15 cellular contexts compared by ENCODE assay signal in the genomic region with DNA sequence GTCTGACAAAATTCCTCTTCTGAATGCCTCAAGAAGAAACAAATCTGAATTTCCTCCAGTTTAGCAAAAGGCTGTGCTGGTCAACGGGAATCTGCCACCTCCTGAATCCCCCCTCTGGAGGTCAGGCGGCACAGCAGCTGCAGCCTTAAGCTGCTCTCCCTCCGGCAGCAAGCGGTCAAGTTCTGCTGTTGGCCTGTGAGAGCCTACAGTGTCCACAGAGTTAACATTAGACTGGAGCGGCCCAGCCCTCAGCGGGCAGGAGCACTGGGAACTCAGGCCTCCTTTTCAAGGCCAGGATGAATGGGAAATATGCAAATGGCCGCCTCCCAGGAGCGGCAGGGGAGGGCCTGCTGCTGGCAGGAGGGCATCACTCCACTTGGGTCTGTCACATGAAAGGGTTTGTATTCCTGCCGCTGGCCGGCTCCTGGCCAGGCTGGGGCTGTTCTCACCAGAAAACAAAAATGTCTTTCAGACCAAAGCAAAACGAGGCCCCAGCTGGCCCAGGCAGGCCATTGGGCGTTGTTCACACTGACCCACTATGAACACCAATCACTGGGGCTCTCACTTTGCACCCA. TPM values are rescaled to one million over a fixed set of nuclear protein-coding genes. Genes with fewer than 3 reads are reported as not detected.
DNase-seq lines count a peak whose midpoint lies in the region; ATAC-seq and TF ChIP-seq lines count a peak whose summit lies in the region.
"Had no signal": no experiment of that assay in that cellular context is flagged by ENCODE, and none has a peak within 500 bp of the region (broad histone marks: within the 10 kb centered on the region; RNA-seq: fewer than 3 reads in every experiment).

No MANE protein-coding gene starts in this region.

- H3K9me3 ChIP-seq in heart left ventricle, result no peaks in the 10 kb centered on the region
- no peaks in the 10 kb centered on the region for H3K9me3 ChIP-seq in neural progenitor cell (ENCODE audit: low read depth)
- H3K9me3 ChIP-seq in gastroesophageal sphincter, result no peaks in the 10 kb centered on the region

- DNase-seq in Ammon's horn (ENCODE audit: low spot score) (peak; percentile 97), amygdala (lab: John Stamatoyannopoulos, UW) (peak in 55 of 56 donors; percentile 33 to 99 (median 91)), heart left ventricle (peak in 3 of 5 donors; percentile 28 to 63 (median 36)), neural progenitor cell (ENCODE audit: low spot score) (peak; percentile 76)
- DNase-seq in stimulated activated CD4-positive, alpha-beta T cell treated with anti-CD3 and anti-CD28 coated beads, Interleukin-4, amount 100 ng/mL, for 4 hours, result no peak
- DNase-seq in activated T-cell treated with anti-CD3 and anti-CD28 coated beads, Interleukin-2, amount 50 U/mL, for 72 hours, result no peak
- DNase-seq: activated CD8-positive, alpha-beta memory T cell treated with anti-CD3 and anti-CD28 coated beads, Interleukin-2, amount 50 U/mL, for 48 hours; kidney glomerular epithelial cell; NCI-H446 treated with DMSO at 0.1 percent for 48 hours; T-helper 1 cell had no signal

- H3K4me3 Mint-ChIP-seq in neural progenitor cell, result peak overlapping the region; percentile 65
- H3K4me3 Mint-ChIP-seq in activated T-cell treated with anti-CD3 and anti-CD28 coated beads, Interleukin-2, amount 50 U/mL, for 72 hours, result no peak overlapping the region
- H3K4me3 Mint-ChIP-seq: IgD-negative memory B cell had no signal

- H3K4me1 ChIP-seq in heart left ventricle (peaks cover 0 to 37% (median 11%) of the 10 kb centered on the region in 12 donors), neural progenitor cell (peaks cover 24% of the 10 kb centered on the region), gastroesophageal sphincter (peaks cover 0 to 26% (median 0%) of the 10 kb centered on the region in 3 donors)

- peak overlapping the region; percentile 58 for H3K4me2 ChIP-seq in neural progenitor cell
- H3K4me2 ChIP-seq: smooth muscle cell had no signal

- peak in 1 of 12 donors; percentile 8 for TF ChIP-seq CTCF in heart left ventricle (IDR thresholded peaks at IDR 0.05)
- TF ChIP-seq CTCF in neural progenitor cell (IDR thresholded peaks at IDR 0.05), result peak; percentile 27
- TF ChIP-seq CTCF in gastroesophageal sphincter (IDR thresholded peaks at IDR 0.05), result peak in 1 of 4 experiments; percentile 3

- H3K36me3 Mint-ChIP-seq in neural progenitor cell, result no peaks in the 10 kb centered on the region
- H3K36me3 Mint-ChIP-seq in activated T-cell treated with anti-CD3 and anti-CD28 coated beads, Interleukin-2, amount 50 U/mL, for 72 hours (ENCODE audit: insufficient read depth in 2 of 2), result no peaks in the 10 kb centered on the region

- H3K27ac ChIP-seq in heart left ventricle (peak overlapping the region in 5 of 12 donors; percentile 17 to 52 (median 29)), neural progenitor cell (no peak overlapping the region), gastroesophageal sphincter (peak overlapping the region in 1 of 4 donors; percentile 46)

- intact Hi-C loops in heart left ventricle (cut with DNase I), result loop anchor here in 6 of 10 donors (2.0 to 10.0 kb wide), 3 partner anchors 192 to 578 kb away; no protein-coding TSS in a partner anchor

- H3K4me3 ChIP-seq in heart left ventricle, result no peak overlapping the region
- no peak overlapping the region for H3K4me3 ChIP-seq in neural progenitor cell
- H3K4me3 ChIP-seq in gastroesophageal sphincter, result no peak overlapping the region
- H3K4me3 ChIP-seq: smooth muscle cell had no signal

- H3K36me3 ChIP-seq in heart left ventricle (no peaks in the 10 kb centered on the region), neural progenitor cell (no peaks in the 10 kb centered on the region), gastroesophageal sphincter (no peaks in the 10 kb centered on the region)

- no peaks in the 10 kb centered on the region for H4K20me1 ChIP-seq in neural progenitor cell (ENCODE audit: low read depth)

- no peak for TF ChIP-seq POLR2A in heart left ventricle (IDR thresholded peaks at IDR 0.05)
- no peak for TF ChIP-seq POLR2A in gastroesophageal sphincter (IDR thresholded peaks at IDR 0.05)

- H2AFZ ChIP-seq in neural progenitor cell (replicated peaks), result no peak overlapping the region

- no peaks in the 10 kb centered on the region for H3F3A ChIP-seq in neural progenitor cell (ENCODE audit: low read depth)

- peak overlapping the region; percentile 90 for H3K27ac Mint-ChIP-seq in neural progenitor cell
- H3K27ac Mint-ChIP-seq in activated T-cell treated with anti-CD3 and anti-CD28 coated beads, Interleukin-2, amount 50 U/mL, for 72 hours, result no peak overlapping the region
- H3K27ac Mint-ChIP-seq: IgD-negative memory B cell had no signal

- H3K9me3 Mint-ChIP-seq in neural progenitor cell, result no peaks in the 10 kb centered on the region
- H3K9me3 Mint-ChIP-seq in activated T-cell treated with anti-CD3 and anti-CD28 coated beads, Interleukin-2, amount 50 U/mL, for 72 hours, result no peaks in the 10 kb centered on the region
- H3K9me3 Mint-ChIP-seq: IgD-negative memory B cell had no signal

- H3K4me1 Mint-ChIP-seq in neural progenitor cell, result peaks cover 60% of the 10 kb centered on the region
- peaks cover 39% of the 10 kb centered on the region for H3K4me1 Mint-ChIP-seq in activated T-cell treated with anti-CD3 and anti-CD28 coated beads, Interleukin-2, amount 50 U/mL, for 72 hours (ENCODE audit: low read depth)
- H3K4me1 Mint-ChIP-seq: IgD-negative memory B cell had no signal

- WGBS in heart left ventricle, 4 donors, result 32 to 41% (median 39%) methylated on average over 12 of the region's 12 CpGs
- 68% methylated on average over 3 of the region's 12 CpGs; no CpG with 5 or more reads in 1 of the 2 donors for WGBS in gastroesophageal sphincter (ENCODE audit: low coverage in 1 of 2), 2 donors

- no peaks in the 10 kb centered on the region for H3K79me2 ChIP-seq in neural progenitor cell (ENCODE audit: low read depth)

- no peak for TF ChIP-seq EP300 in gastroesophageal sphincter (IDR thresholded peaks at IDR 0.05)

- H3K27me3 ChIP-seq in heart left ventricle, result no peaks in the 10 kb centered on the region
- peaks cover 3% of the 10 kb centered on the region for H3K27me3 ChIP-seq in neural progenitor cell
- no peaks in the 10 kb centered on the region for H3K27me3 ChIP-seq in gastroesophageal sphincter

- H3K27me3 Mint-ChIP-seq in neural progenitor cell (ENCODE audit: insufficient read depth, low read depth), result peaks cover 15% of the 10 kb centered on the region
- H3K27me3 Mint-ChIP-seq in activated T-cell treated with anti-CD3 and anti-CD28 coated beads, Interleukin-2, amount 50 U/mL, for 72 hours (ENCODE audit: low read depth), result peaks cover 2% of the 10 kb centered on the region

- ATAC-seq in heart left ventricle (peak; percentile 42 to 71 (median 50)), gastroesophageal sphincter (no peak), HG03460 (IDR thresholded peaks at IDR 0.05; ENCODE audit: unreplicated experiment) (no peak)
- ATAC-seq in activated T-cell treated with anti-CD3 and anti-CD28 coated beads, Interleukin-2, amount 50 U/mL, for 72 hours (replicated peaks in 1 of 2), result no peak

- no peak overlapping the region for H3K9ac ChIP-seq in neural progenitor cell

RNA-seq across cellular contexts. Expression of gene ACSL6, which starts 8.2 kb away (rescaled TPM):
- total RNA-seq in heart left ventricle (1 to 10 TPM in 5 of 9 donors, under 1 TPM in 4; 0.53 to 3.8 (median 2.1) TPM), neural progenitor cell (ENCODE audit: low replicate concordance) (not detected in 2 replicates), gastroesophageal sphincter (1 to 10 TPM; 1.3 to 3.6 (median 2.6) TPM)
- 1 to 10 TPM in 1 of 2 donors, under 1 TPM in 1; 0.33 to 3.2 TPM for polyA plus RNA-seq in heart left ventricle
- total RNA-seq in activated T-cell treated with anti-CD3 and anti-CD28 coated beads, Interleukin-2, amount 50 U/mL, for 72 hours, result 1 to 10 TPM; 5.9 to 8.2 TPM
- total RNA-seq: smooth muscle cell had no signal
- polyA plus RNA-seq: AG04450, smooth muscle cell had no signal

RNA-seq across cellular contexts. Expression of gene IL3, which starts 57.2 kb away (rescaled TPM):
- total RNA-seq in heart left ventricle, result not detected
- polyA plus RNA-seq in heart left ventricle, result not detected
- total RNA-seq in neural progenitor cell (ENCODE audit: low replicate concordance), result not detected in 2 replicates
- 1 to 10 TPM; 6.2 to 8.9 TPM for total RNA-seq in activated T-cell treated with anti-CD3 and anti-CD28 coated beads, Interleukin-2, amount 50 U/mL, for 72 hours
- total RNA-seq in gastroesophageal sphincter, result not detected
- total RNA-seq: smooth muscle cell had no signal
- polyA plus RNA-seq: AG04450, IgD-negative memory B cell, smooth muscle cell had no signal

RNA-seq across cellular contexts. Expression of gene MEIKIN, which starts 57.8 kb away (rescaled TPM):
- under 1 TPM in 1 of 9 donors, not detected in 8; 0.63 TPM for total RNA-seq in heart left ventricle
- under 1 TPM in 1 of 2 donors, not detected in 1; 0.07 TPM for polyA plus RNA-seq in heart left ventricle
- not detected in 2 replicates for total RNA-seq in neural progenitor cell (ENCODE audit: low replicate concordance)
- total RNA-seq in activated T-cell treated with anti-CD3 and anti-CD28 coated beads, Interleukin-2, amount 50 U/mL, for 72 hours, result under 1 TPM in 1 of 2 donors, not detected in 1; 0.19 TPM
- 1 to 10 TPM in 1 of 4 donors, under 1 TPM in 1, not detected in 2; 0.66 to 4.0 TPM for total RNA-seq in gastroesophageal sphincter
- total RNA-seq: smooth muscle cell had no signal
- polyA plus RNA-seq: AG04450, IgD-negative memory B cell, smooth muscle cell had no signal

Comparison
In these comparisons a context has a peak if more than half of its experiments do, and no peak if none do; other contexts are left out.
1. DNase-seq: peak in Ammon's horn (single experiment), amygdala (55 of 56), heart left ventricle (3 of 5) and neural progenitor cell (single experiment); none in stimulated activated CD4-positive, alpha-beta T cell treated with anti-CD3 and anti-CD28 coated beads, Interleukin-4, amount 100 ng/mL, for 4 hours (0 of 2) and activated T-cell treated with anti-CD3 and anti-CD28 coated beads, Interleukin-2, amount 50 U/mL, for 72 hours (0 of 2).
2. ATAC-seq: peak in heart left ventricle (4 of 4); none in activated T-cell treated with anti-CD3 and anti-CD28 coated beads, Interleukin-2, amount 50 U/mL, for 72 hours (0 of 2), gastroesophageal sphincter (single experiment) and HG03460 (single experiment).